Comparison of ENCODE assay signal across 1 cellular context in genomic region chr10:89206402-89207180, GRCh38.
TF ChIP-seq lines count a peak whose summit lies in the region.

No MANE protein-coding gene starts in this region.

TF ChIP-seq in GM23338, 12 proteins besides CTCF, POLR2A, EP300 and RAD21 (continued from another document):
- TF ChIP-seq ZNF462 (CRISPR knock-in tag; IDR thresholded peaks at IDR 0.05) (no peak), EZH2phosphoT487 (IDR thresholded peaks at IDR 0.05; ENCODE audit: unreplicated experiment) (no peak)
